Comparison of ENCODE assay signal across 8 cellular contexts in the genomic region with DNA sequence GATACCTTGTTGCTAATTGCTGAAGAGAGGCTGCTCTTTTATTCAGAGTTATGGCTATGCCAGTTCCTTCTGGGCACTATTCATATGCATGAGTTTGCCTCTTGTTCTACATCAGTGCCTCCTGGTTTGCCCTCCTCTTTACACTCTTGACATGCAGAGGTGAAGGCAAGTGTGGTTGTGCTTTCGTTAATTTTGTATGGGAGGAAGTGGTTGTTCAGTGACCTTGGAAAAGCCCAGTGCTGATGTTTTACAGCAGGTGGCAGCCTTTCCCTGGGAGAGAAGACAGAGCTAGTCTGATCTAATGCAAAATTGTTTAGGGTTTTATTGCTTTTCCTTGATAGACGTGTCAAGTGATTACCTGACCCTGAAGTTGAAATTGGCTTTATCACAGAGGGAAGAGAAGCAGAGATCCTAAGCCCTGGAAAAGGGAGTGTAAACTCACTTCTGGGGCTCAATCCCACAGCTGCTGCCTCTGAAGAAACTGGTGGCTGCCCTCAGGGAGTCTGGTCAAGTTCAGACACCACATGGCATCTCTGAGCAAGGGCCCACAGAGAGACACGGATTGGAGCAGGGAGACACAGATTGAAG. TPM values are rescaled to one million over a fixed set of nuclear protein-coding genes. Genes with fewer than 3 reads are reported as not detected.
DNase-seq lines count a peak whose midpoint lies in the region; FAIRE-seq and TF ChIP-seq lines count a peak whose summit lies in the region.

No MANE protein-coding gene starts in this region.

- no peaks in the 10 kb centered on the region for H3K79me2 ChIP-seq in parathyroid adenoma

- no peaks in the 10 kb centered on the region for H3K36me3 ChIP-seq in MG63
- no peaks in the 10 kb centered on the region for H3K36me3 ChIP-seq in parathyroid adenoma (ENCODE audit: control insufficient read depth, insufficient read depth, low read length)
- no peaks in the 10 kb centered on the region for H3K36me3 ChIP-seq in uterus

- TF ChIP-seq CTCF in parathyroid adenoma (IDR thresholded peaks at IDR 0.05): peak; percentile 89
- peak; percentile 89 for TF ChIP-seq CTCF in uterus (IDR thresholded peaks at IDR 0.05)

- no peak overlapping the region for H3K4me3 ChIP-seq in MG63
- H3K4me3 ChIP-seq in parathyroid adenoma (ENCODE audit: low read depth, low read length): no peak overlapping the region
- H3K4me3 ChIP-seq in uterus: no peak overlapping the region

- intact Hi-C loops in uterus (cut with DNase I; ENCODE audit: low total_unique reads): loop anchor here (10.0 kb wide), 2 partner anchors 275 to 435 kb away; no protein-coding TSS in a partner anchor

- TF ChIP-seq POLR2A in H54 (IDR thresholded peaks at IDR 0.05; ENCODE audit: low read depth, low read length) (no peak), uterus (IDR thresholded peaks at IDR 0.05) (no peak)

- H3K9ac ChIP-seq in parathyroid adenoma: no peak overlapping the region

- H3K27me3 ChIP-seq in MG63 (no peaks in the 10 kb centered on the region), parathyroid adenoma (ENCODE audit: control insufficient read depth, insufficient read depth, low read length) (no peaks in the 10 kb centered on the region), uterus (no peaks in the 10 kb centered on the region)

- H3K27ac ChIP-seq in parathyroid adenoma (no peak overlapping the region), uterus (no peak overlapping the region)

- H3K4me1 ChIP-seq in parathyroid adenoma: peaks cover 5% of the 10 kb centered on the region
- no peaks in the 10 kb centered on the region for H3K4me1 ChIP-seq in uterus

- peak overlapping the region; percentile 54 for H2AFZ ChIP-seq in parathyroid adenoma

- peak; percentile 54 for DNase-seq in GDM1 (lab: John Stamatoyannopoulos, UW)
- DNase-seq in H54 (ENCODE audit: insufficient read length, low spot score): peak; percentile 23
- peak; percentile 34 for DNase-seq in MG63
- peak; percentile 66 to 68 for DNase-seq in SHP77 (lab: John Stamatoyannopoulos, UW)
- peak; percentile 53 for DNase-seq in activated effector memory CD4-positive, alpha-beta T cell treated with Interleukin-2 at 50 U/mL for 16 hours
- DNase-seq in foreskin melanocyte: peak; percentile 69
- DNase-seq in uterus: peak; percentile 61 to 68

- peak overlapping the region; percentile 14 for H3K4me2 ChIP-seq in parathyroid adenoma (ENCODE audit: low read length)

- no peaks in the 10 kb centered on the region for H3K9me3 ChIP-seq in MG63
- H3K9me3 ChIP-seq in parathyroid adenoma (ENCODE audit: control insufficient read depth, low read length): no peaks in the 10 kb centered on the region
- H3K9me3 ChIP-seq in uterus: no peaks in the 10 kb centered on the region

- FAIRE-seq in H54 (lab: Jason Lieb, UNC): peak; percentile 98

RNA-seq across cellular contexts. Expression of a gene that starts 30.5 kb away (rescaled TPM):
- 14.6 and 19.1 TPM in 2 replicates for total RNA-seq in MG63 (2014; rRNA removed; shearing (Covaris generic); ENCODE audit: low replicate concordance)
- total RNA-seq in uterus: 10 to 100 TPM; 32.1 to 55.2 (median 39.8) TPM
